27 cellular contexts compared by ENCODE assay signal in the genomic region with DNA sequence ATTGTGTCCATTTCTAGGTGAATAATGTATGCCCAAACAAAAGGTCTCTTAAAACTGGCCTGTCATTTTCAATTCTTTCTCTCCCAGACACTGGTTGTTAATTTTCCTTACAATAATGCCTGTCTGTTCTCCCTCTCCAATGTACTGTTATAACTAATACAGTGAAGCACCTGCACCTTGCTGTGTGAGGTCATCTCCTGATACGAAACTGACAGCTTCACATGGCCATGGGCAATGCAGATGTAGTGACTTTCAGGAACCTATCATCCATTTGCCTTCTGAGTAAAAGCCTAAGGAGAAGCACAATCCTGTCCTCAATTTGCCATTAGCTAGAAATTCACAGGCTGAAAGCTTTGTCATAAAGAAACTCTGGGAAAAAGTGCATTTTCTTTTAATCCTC.
"Had no signal": no experiment of that assay in that cellular context is flagged by ENCODE, and none has a peak within 500 bp of the region (broad histone marks: within the 10 kb centered on the region; RNA-seq: fewer than 3 reads in every experiment).

No MANE protein-coding gene starts in this region.

- H3K27me3 Mint-ChIP-seq: activated naive CD4-positive, alpha-beta T cell treated with anti-CD3 and anti-CD28 coated beads, Interleukin-2, amount 50 U/mL, for 24 hours; activated naive CD8-positive, alpha-beta T cell treated with anti-CD3 and anti-CD28 coated beads, Interleukin-2, amount 10 ng/mL, durations not matched to agents 7 days and 5 days; activated T-cell treated with anti-CD3 and anti-CD28 coated beads, Interleukin-2, amount 50 U/mL, for 24 hours had no signal

- H3K4me3 ChIP-seq: ascending aorta, breast epithelium, coronary artery, PC-9 had no signal

- H3K4me1 ChIP-seq: ascending aorta, breast epithelium had no signal

- H3K9me3 ChIP-seq: ascending aorta had no signal

- H3K4me3 Mint-ChIP-seq: activated CD8-positive, alpha-beta T cell treated with anti-CD3 and anti-CD28 coated beads, Interleukin-2, amount 10 ng/mL, durations not matched to agents 7 days and 5 days; activated naive CD4-positive, alpha-beta T cell treated with anti-CD3 and anti-CD28 coated beads, Interleukin-2, amount 50 U/mL, for 24 hours; activated naive CD8-positive, alpha-beta T cell treated with anti-CD3 and anti-CD28 coated beads, Interleukin-2, amount 10 ng/mL, durations not matched to agents 7 days and 5 days; activated T-cell treated with anti-CD3 and anti-CD28 coated beads, Interleukin-2, amount 50 U/mL, for 24 hours had no signal

- H3K27me3 ChIP-seq: ascending aorta, breast epithelium had no signal

- H3K36me3 Mint-ChIP-seq: activated naive CD4-positive, alpha-beta T cell treated with anti-CD3 and anti-CD28 coated beads, Interleukin-2, amount 50 U/mL, for 24 hours; activated naive CD8-positive, alpha-beta T cell treated with anti-CD3 and anti-CD28 coated beads, Interleukin-2, amount 10 ng/mL, durations not matched to agents 7 days and 5 days had no signal

- DNase-seq: activated CD4-positive, alpha-beta T cell treated with anti-CD3 and anti-CD28 coated beads for 1 hour; activated CD4-positive, alpha-beta T cell treated with anti-CD3 and anti-CD28 coated beads for 48 hours; activated CD4-positive, alpha-beta T cell treated with anti-CD3 and anti-CD28 coated beads, Interleukin-2, amount 50 U/mL, for 4 hours; activated CD4-positive, CD25-positive, alpha-beta regulatory T cell; activated CD8-positive, alpha-beta T cell treated with anti-CD3 and anti-CD28 coated beads, Interleukin-2, amount 10 ng/mL, durations not matched to agents 7 days and 5 days; activated gamma-delta T cell; activated naive CD4-positive, alpha-beta T cell treated with Interleukin-2 at 50 U/mL for 16 hours; activated naive CD8-positive, alpha-beta T cell treated with anti-CD3 and anti-CD28 coated beads, Interleukin-2, amount 10 ng/mL, durations not matched to agents 7 days and 5 days; activated T-cell treated with anti-CD3 and anti-CD28 coated beads, Interleukin-2, amount 50 U/mL, for 24 hours; amygdala; NCI-H1092 treated with DMSO at 0.1 percent for 48 hours; NCI-H1436; NCI-H1694; NCI-H2029 treated with DMSO at 0.1 percent for 48 hours; NCI-H2107; NCI-H510A; NCI-H526 treated with DMSO at 0.1 percent for 48 hours; PC-9; SIG-M5; T1000; WERI-Rb-1 had no signal

- H3K36me3 ChIP-seq: ascending aorta, breast epithelium, WERI-Rb-1 had no signal

- H3K4me1 Mint-ChIP-seq: activated naive CD4-positive, alpha-beta T cell treated with anti-CD3 and anti-CD28 coated beads, Interleukin-2, amount 50 U/mL, for 24 hours; activated naive CD8-positive, alpha-beta T cell treated with anti-CD3 and anti-CD28 coated beads, Interleukin-2, amount 10 ng/mL, durations not matched to agents 7 days and 5 days had no signal

- H3K27ac Mint-ChIP-seq: activated CD8-positive, alpha-beta T cell treated with anti-CD3 and anti-CD28 coated beads, Interleukin-2, amount 10 ng/mL, durations not matched to agents 7 days and 5 days; activated naive CD4-positive, alpha-beta T cell treated with anti-CD3 and anti-CD28 coated beads, Interleukin-2, amount 50 U/mL, for 24 hours; activated naive CD8-positive, alpha-beta T cell treated with anti-CD3 and anti-CD28 coated beads, Interleukin-2, amount 10 ng/mL, durations not matched to agents 7 days and 5 days; activated T-cell treated with anti-CD3 and anti-CD28 coated beads, Interleukin-2, amount 50 U/mL, for 24 hours; activated T-helper 2 cell treated with anti-CD3 and anti-CD28 coated beads, Interferon-gamma antibody, Interleukin-2, Interleukin-4, amounts not matched to agents 10 μg/mL and 5 μg/mL and 100 μg/mL, durations not matched to agents 14 hours and 24 hours and 36 hours had no signal

- ATAC-seq: activated CD8-positive, alpha-beta T cell treated with anti-CD3 and anti-CD28 coated beads, Interleukin-2, amount 10 ng/mL, durations not matched to agents 7 days and 5 days; Right ventricle myocardium inferior had no signal
